ENCODE assay signal across 17 cellular contexts in genomic region chr7:29249383-29249750, GRCh38. TPM values are rescaled to one million over a fixed set of nuclear protein-coding genes. Genes with fewer than 3 reads are reported as not detected.
DNase-seq lines count a peak whose midpoint lies in the region; ATAC-seq, FAIRE-seq and TF ChIP-seq lines count a peak whose summit lies in the region.
"Had no signal": no experiment of that assay in that cellular context is flagged by ENCODE, and none has a peak within 500 bp of the region (broad histone marks: within the 10 kb centered on the region; RNA-seq: fewer than 3 reads in every experiment).

No MANE protein-coding gene starts in this region.

- H3K4me3 Mint-ChIP-seq in nephron = no peak overlapping the region
- H3K4me3 Mint-ChIP-seq: CD8-positive, alpha-beta memory T cell had no signal

- no peak for TF ChIP-seq POLR2A in body of pancreas (IDR thresholded peaks at IDR 0.05)

- WGBS in body of pancreas, 2 donors = 79 to 80% methylated on average over 7 of the region's 7 CpGs
- WGBS in small intestine, 3 donors = 84 to 91% (median 87%) methylated on average over 7 of the region's 7 CpGs

- H3K27ac ChIP-seq in A673 (ENCODE audit: low read depth, low read length, poor library complexity, severe bottlenecking) (peak overlapping the region; percentile 35), body of pancreas (peak overlapping the region in 3 of 4 donors; percentile 9 to 57 (median 42)), small intestine (ENCODE audit: low read depth in 1 of 2, low read length in 1 of 2) (peak overlapping the region; percentile 24 to 46)

- no peak for FAIRE-seq in small intestine (lab: Jason Lieb, UNC)
- FAIRE-seq: D721Med, GM12891 had no signal

- no peaks in the 10 kb centered on the region for H3K9me3 Mint-ChIP-seq in nephron
- H3K9me3 Mint-ChIP-seq: CD8-positive, alpha-beta memory T cell had no signal

- H3K9me3 ChIP-seq in A673 (ENCODE audit: low read depth, low read length, poor library complexity, severe bottlenecking) (no peaks in the 10 kb centered on the region), body of pancreas (no peaks in the 10 kb centered on the region), small intestine (ENCODE audit: control insufficient read depth, low read depth) (no peaks in the 10 kb centered on the region)
- H3K9me3 ChIP-seq: Peyer's patch had no signal

- H3K36me3 Mint-ChIP-seq in nephron (ENCODE audit: low read depth) = no peaks in the 10 kb centered on the region

- H3K4me3 ChIP-seq in A673 (ENCODE audit: low read depth, low read length, poor library complexity, severe bottlenecking) = no peak overlapping the region
- no peak overlapping the region for H3K4me3 ChIP-seq in body of pancreas
- no peak overlapping the region for H3K4me3 ChIP-seq in small intestine (ENCODE audit: low read depth in 1 of 2, low read length in 2 of 2)
- H3K4me3 ChIP-seq: Peyer's patch had no signal

- intact Hi-C loops in A673 (cut with micrococcal nuclease; ENCODE audit: unreplicated experiment) = no loop called here
- intact Hi-C loops in body of pancreas (cut with DNase I) = no loop called here

- H3K27me3 Mint-ChIP-seq in nephron (ENCODE audit: low read depth) = no peaks in the 10 kb centered on the region
- H3K27me3 Mint-ChIP-seq: CD8-positive, alpha-beta memory T cell had no signal

- H3K36me3 ChIP-seq in A673 (ENCODE audit: insufficient read depth, low read length, poor library complexity, severe bottlenecking) (no peaks in the 10 kb centered on the region), body of pancreas (replicated peaks in 1 of 2; ENCODE audit: insufficient read depth in 1 of 2, low read depth in 2 of 2) (no peaks in the 10 kb centered on the region), small intestine (ENCODE audit: control insufficient read depth in 2 of 2, insufficient read depth in 2 of 2, low read length in 2 of 2) (peaks cover 0 to 3% of the 10 kb centered on the region in 2 donors)
- H3K36me3 ChIP-seq: Peyer's patch had no signal

- POLR2A ChIA-PET in A673 (lab: Charles Lee; ENCODE audit: low non-redundant PET) = no interaction called here

- no peak for TF ChIP-seq CTCF in A673 (conservative IDR thresholded peaks at IDR 0.05; ENCODE audit: low read depth, low read length)
- no peak for TF ChIP-seq CTCF in body of pancreas (IDR thresholded peaks at IDR 0.05)
- no peak for TF ChIP-seq CTCF in nephron (IDR thresholded peaks at IDR 0.05; ENCODE audit: unreplicated experiment in 3 of 3)
- TF ChIP-seq CTCF in GM20000 (IDR thresholded peaks at IDR 0.05; ENCODE audit: extremely low read depth, missing control alignments) = no peak

- DNase-seq in A673 (ENCODE audit: low spot score) = no peak
- no peak for DNase-seq in body of pancreas
- no peak for DNase-seq in small intestine
- no peak for DNase-seq in GM20000 (ENCODE audit: low spot score)
- no peak for DNase-seq in NCI-H748 treated with DMSO at 0.1 percent for 48 hours (lab: John Stamatoyannopoulos, UW)
- no peak for DNase-seq in NCI-H748 (lab: John Stamatoyannopoulos, UW; ENCODE audit: unreplicated experiment)
- DNase-seq: CD8-positive, alpha-beta memory T cell; KBM-7; NCI-H1417; NCI-H187; NCI-H2107; NCI-H226; NCI-H524 had no signal

- BruUV-seq in A673 (replicated peaks; lab: Mats Ljungman, UMichigan) = no TSS peak

- no peaks in the 10 kb centered on the region for H3K4me1 Mint-ChIP-seq in nephron

- H3K27me3 ChIP-seq in A673 (replicated peaks; ENCODE audit: insufficient read depth, low read depth, low read length, poor library complexity) (no peaks in the 10 kb centered on the region), body of pancreas (no peaks in the 10 kb centered on the region), small intestine (ENCODE audit: control insufficient read depth in 2 of 2, insufficient read depth in 2 of 2, low read length in 2 of 2) (no peaks in the 10 kb centered on the region)
- H3K27me3 ChIP-seq: Peyer's patch had no signal

- peak overlapping the region in 2 of 3 experiments; percentile 25 to 75 for H3K27ac Mint-ChIP-seq in nephron

- CTCF ChIA-PET in A673 (lab: Charles Lee) = no interaction called here

- no peaks in the 10 kb centered on the region for H3K4me1 ChIP-seq in A673 (ENCODE audit: insufficient read depth, low read length, poor library complexity, severe bottlenecking)
- H3K4me1 ChIP-seq in body of pancreas = peaks cover 46% of the 10 kb centered on the region
- peaks cover 2 to 4% of the 10 kb centered on the region in 2 donors for H3K4me1 ChIP-seq in small intestine (ENCODE audit: control insufficient read depth in 2 of 2, insufficient read depth in 1 of 2, low read depth in 1 of 2, low read length in 1 of 2)

- ATAC-seq in body of pancreas = no peak

RNA-seq across cellular contexts. Expression of gene CHN2, which starts 54.8 kb away (rescaled TPM):
- 61.2 and 64.3 TPM in 2 replicates for total RNA-seq in A673 (2021)
- 10 to 100 TPM; 55.7 to 58.6 TPM for total RNA-seq in body of pancreas
- 100 to 1,000 TPM in 1 of 3 donors, 10 to 100 TPM in 2; 22.3 to 124 (median 61.3) TPM for polyA plus RNA-seq in small intestine
